ENCODE assay signal across 10 cellular contexts in the genomic region with DNA sequence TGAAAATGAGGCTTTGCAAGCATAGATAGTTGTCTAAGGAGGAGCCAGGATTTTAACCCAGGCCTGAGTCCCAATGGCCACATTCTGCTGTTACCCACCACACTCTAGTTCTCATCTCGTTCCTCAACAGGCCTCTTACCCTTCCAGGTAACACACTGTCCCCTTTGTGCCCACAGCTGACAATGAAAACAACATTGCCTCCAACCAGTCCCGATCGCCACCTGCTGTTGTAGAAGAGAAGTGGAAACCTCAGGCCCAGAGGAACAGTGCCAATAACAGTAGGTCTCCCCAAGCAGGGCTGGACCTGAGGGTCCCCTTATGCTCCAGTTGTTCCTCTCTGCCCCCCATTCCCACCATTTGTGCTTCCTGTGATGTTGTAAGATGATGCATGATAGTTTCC. TPM values are rescaled to one million over a fixed set of nuclear protein-coding genes. Genes with fewer than 3 reads are reported as not detected.
DNase-seq lines count a peak whose midpoint lies in the region; ATAC-seq and TF ChIP-seq lines count a peak whose summit lies in the region.
"Had no signal": no experiment of that assay in that cellular context is flagged by ENCODE, and none has a peak within 500 bp of the region (broad histone marks: within the 10 kb centered on the region; RNA-seq: fewer than 3 reads in every experiment).

No MANE protein-coding gene starts in this region.

- no peaks in the 10 kb centered on the region for H3K27me3 Mint-ChIP-seq in CD4-positive, alpha-beta T cell

- no peaks in the 10 kb centered on the region for H3K4me1 Mint-ChIP-seq in CD4-positive, alpha-beta T cell (ENCODE audit: low read depth)
- H3K4me1 Mint-ChIP-seq: stimulated activated memory B cell treated with anti-CD40 and anti-IgM and Interleukin-4, amounts not matched to agents 10 μg/mL and 1 μg/mL and 100 μg/mL, for 72 hours had no signal

- no peaks in the 10 kb centered on the region for H3K9me3 ChIP-seq in left lung
- no peaks in the 10 kb centered on the region for H3K9me3 ChIP-seq in CD4-positive, alpha-beta T cell (ENCODE audit: control insufficient read depth, low read length)

- peak; percentile 45 for TF ChIP-seq CTCF in astrocyte of the cerebellum (IDR thresholded peaks at IDR 0.05; ENCODE audit: low read depth, low read length, missing control alignments)
- peak in 1 of 2 donors; percentile 27 for TF ChIP-seq CTCF in left lung (IDR thresholded peaks at IDR 0.05)
- TF ChIP-seq CTCF in CD4-positive, alpha-beta T cell (IDR thresholded peaks at IDR 0.05), result no peak

- POLR2A ChIA-PET in CD4-positive, alpha-beta T cell (lab: Charles Lee), result no interaction called here

- in situ Hi-C loops in astrocyte of the cerebellum (cut with HindIII; ENCODE audit: low sequenced_read_pairs), result no loop called here

- H3K4me3 ChIP-seq in astrocyte of the cerebellum (ENCODE audit: low read depth, low read length) (no peak overlapping the region), left lung (no peak overlapping the region)

- H3K36me3 ChIP-seq in left lung, result peaks cover 0 to 40% of the 10 kb centered on the region in 2 donors

- H3K27me3 ChIP-seq in left lung, result no peaks in the 10 kb centered on the region
- H3K27me3 ChIP-seq in CD4-positive, alpha-beta T cell (ENCODE audit: control insufficient read depth, insufficient read depth, low read length), result peaks cover 6% of the 10 kb centered on the region

- H3K4me3 Mint-ChIP-seq in CD4-positive, alpha-beta T cell, result no peak overlapping the region
- H3K4me3 Mint-ChIP-seq: stimulated activated memory B cell treated with anti-CD40 and anti-IgM and Interleukin-4, amounts not matched to agents 10 μg/mL and 1 μg/mL and 100 μg/mL, for 72 hours had no signal

- DNase-seq in AML-193 (lab: John Stamatoyannopoulos, UW) (peak; percentile 27 to 45), HuH-7.5 (ENCODE audit: low spot score) (peak; percentile 55), astrocyte of the cerebellum (ENCODE audit: low read depth) (no peak), left lung (no peak), NCI-H524 treated with DMSO at 0.1 percent for 48 hours (lab: John Stamatoyannopoulos, UW) (no peak)
- no peak for DNase-seq in stimulated activated CD4-positive, alpha-beta T cell treated with anti-CD3 and anti-CD28 coated beads, Interleukin-4, amount 100 ng/mL, for 4 hours
- no peak for DNase-seq in CD4-positive, alpha-beta T cell
- DNase-seq: NCI-H2171 had no signal

- CTCF ChIA-PET in CD4-positive, alpha-beta T cell (lab: Charles Lee), result no interaction called here

- no peak overlapping the region for H3K27ac Mint-ChIP-seq in CD4-positive, alpha-beta T cell
- H3K27ac Mint-ChIP-seq: stimulated activated memory B cell treated with anti-CD40 and anti-IgM and Interleukin-4, amounts not matched to agents 10 μg/mL and 1 μg/mL and 100 μg/mL, for 72 hours had no signal

- no peaks in the 10 kb centered on the region for H3K9me3 Mint-ChIP-seq in CD4-positive, alpha-beta T cell
- H3K9me3 Mint-ChIP-seq: stimulated activated memory B cell treated with anti-CD40 and anti-IgM and Interleukin-4, amounts not matched to agents 10 μg/mL and 1 μg/mL and 100 μg/mL, for 72 hours had no signal

- intact Hi-C loops in left lung (cut with DNase I), result no loop called here
- intact Hi-C loops in CD4-positive, alpha-beta T cell (cut with DNase I, micrococcal nuclease), result no loop called here

- no peaks in the 10 kb centered on the region for H3K4me1 ChIP-seq in left lung

- H3K27ac ChIP-seq in left lung, result no peak overlapping the region
- no peak overlapping the region for H3K27ac ChIP-seq in CD4-positive, alpha-beta T cell (ENCODE audit: low read depth, low read length)

- peak; percentile 53 for ATAC-seq in left lung
- ATAC-seq in GM21390 (IDR thresholded peaks at IDR 0.05; ENCODE audit: unreplicated experiment), result no peak
- no peak for ATAC-seq in CD4-positive, alpha-beta T cell (ENCODE audit: poor library complexity)
- ATAC-seq: stimulated activated memory B cell treated with anti-CD40 and anti-IgM and Interleukin-4, amounts not matched to agents 10 μg/mL and 1 μg/mL and 100 μg/mL, for 72 hours had no signal

- H3K36me3 Mint-ChIP-seq in CD4-positive, alpha-beta T cell (ENCODE audit: low read depth), result no peaks in the 10 kb centered on the region

RNA-seq across cellular contexts. Expression of gene AMBP, which starts 30.4 kb away (rescaled TPM):
- total RNA-seq in left lung, result 1 to 10 TPM in 1 of 2 donors, not detected in 1; 1.2 TPM
- not detected for total RNA-seq in CD4-positive, alpha-beta T cell

RNA-seq across cellular contexts. Expression of gene KIF12, which starts 51.4 kb away (rescaled TPM):
- total RNA-seq in left lung, result 1 to 10 TPM; 2.4 to 9.0 TPM
- total RNA-seq in CD4-positive, alpha-beta T cell, result not detected

Comparison
In these comparisons a context has a peak if more than half of its experiments do, and no peak if none do; other contexts are left out.
1. DNase-seq: peak in AML-193 (2 of 2) and HuH-7.5 (single experiment); none in astrocyte of the cerebellum (single experiment), left lung (0 of 2), stimulated activated CD4-positive, alpha-beta T cell treated with anti-CD3 and anti-CD28 coated beads, Interleukin-4, amount 100 ng/mL, for 4 hours (0 of 2), NCI-H524 treated with DMSO at 0.1 percent for 48 hours (single experiment) and CD4-positive, alpha-beta T cell (0 of 10).